ENCODE assay signal across 9 cellular contexts in the genomic region with DNA sequence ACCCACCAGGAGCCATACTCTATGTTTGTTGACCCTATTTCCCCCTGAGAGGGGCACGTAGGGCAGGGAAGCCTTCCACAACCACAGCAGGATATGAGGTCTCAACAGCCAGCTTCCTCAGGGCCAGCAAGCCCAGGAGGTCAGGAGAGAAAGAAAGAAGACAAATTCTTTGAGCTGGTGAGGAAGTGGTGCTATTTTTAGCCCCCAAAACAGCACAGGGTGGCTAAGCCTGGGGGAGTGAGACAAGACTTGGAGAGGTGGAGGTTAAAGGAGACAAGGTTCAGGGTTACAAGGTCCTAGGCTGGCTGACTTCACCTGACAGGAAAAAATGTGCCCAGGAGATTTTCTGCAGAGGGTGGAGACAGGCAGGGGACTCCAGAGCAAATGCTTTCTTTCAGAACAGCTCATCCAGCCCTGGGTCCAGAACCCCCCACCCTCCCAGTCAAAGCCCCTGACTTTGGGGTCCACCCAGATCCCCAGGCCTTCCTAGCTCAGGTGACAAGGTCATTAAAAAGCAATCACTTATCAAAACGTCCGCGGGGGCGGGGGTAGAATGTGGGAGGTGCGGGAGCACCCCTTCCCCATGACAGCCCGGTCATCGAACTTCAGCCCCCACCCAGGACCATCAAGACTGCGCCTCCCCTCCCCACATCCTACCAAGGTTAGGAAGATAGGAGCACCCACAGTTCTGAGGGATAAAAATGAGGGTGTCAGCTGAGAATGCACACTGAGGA. TPM values are rescaled to one million over a fixed set of nuclear protein-coding genes. Genes with fewer than 3 reads are reported as not detected.
DNase-seq lines count a peak whose midpoint lies in the region; ATAC-seq, FAIRE-seq and TF ChIP-seq lines count a peak whose summit lies in the region.
"Had no signal": no experiment of that assay in that cellular context is flagged by ENCODE, and none has a peak within 500 bp of the region (broad histone marks: within the 10 kb centered on the region; RNA-seq: fewer than 3 reads in every experiment).

No MANE protein-coding gene starts in this region.

- no peak for FAIRE-seq in small intestine (lab: Jason Lieb, UNC)

- H3K4me3 Mint-ChIP-seq in CD8-positive, alpha-beta T cell, result peak overlapping the region; percentile 90
- peak overlapping the region; percentile 86 for H3K4me3 Mint-ChIP-seq in neural crest cell

- no peaks in the 10 kb centered on the region for H3K36me3 ChIP-seq in CD8-positive, alpha-beta T cell (ENCODE audit: insufficient read depth, low read length)
- peaks cover 9% of the 10 kb centered on the region; the same call in 1 of the 2 replicates for H3K36me3 ChIP-seq in Loucy (ENCODE audit: insufficient read depth, low read length)
- H3K36me3 ChIP-seq in small intestine (ENCODE audit: control insufficient read depth in 2 of 2, insufficient read depth in 2 of 2, low read length in 2 of 2), result no peaks in the 10 kb centered on the region

- no peak for TF ChIP-seq CTCF in CD8-positive, alpha-beta T cell (IDR thresholded peaks at IDR 0.05)
- TF ChIP-seq CTCF in Loucy (conservative IDR thresholded peaks at IDR 0.05; ENCODE audit: low read length), result no peak
- TF ChIP-seq CTCF in choroid plexus epithelial cell (conservative IDR thresholded peaks at IDR 0.05; ENCODE audit: low read depth, low read length), result no peak
- TF ChIP-seq CTCF in neural crest cell (conservative IDR thresholded peaks at IDR 0.05), result no peak

- peak overlapping the region; percentile 89 for H3K4me2 ChIP-seq in Loucy (ENCODE audit: low read depth, low read length, poor library complexity, severe bottlenecking)

- H3K9me2 ChIP-seq in Loucy (replicated peaks; ENCODE audit: low read depth, low read length), result no peaks in the 10 kb centered on the region

- no peaks in the 10 kb centered on the region for H3K9me3 Mint-ChIP-seq in CD8-positive, alpha-beta T cell
- H3K9me3 Mint-ChIP-seq in neural crest cell, result no peaks in the 10 kb centered on the region

- peak overlapping the region; percentile 57 for H3K4me3 ChIP-seq in CD8-positive, alpha-beta T cell (ENCODE audit: low read depth, low read length)
- H3K4me3 ChIP-seq in Loucy (ENCODE audit: low read length, poor library complexity, severe bottlenecking) (peak overlapping the region; percentile 93), choroid plexus epithelial cell (ENCODE audit: low read depth, low read length) (peak overlapping the region; percentile 70), small intestine (ENCODE audit: low read depth in 1 of 2, low read length in 2 of 2) (no peak overlapping the region)

- peaks cover 34% of the 10 kb centered on the region for H4K20me1 ChIP-seq in Loucy (ENCODE audit: insufficient read depth, low read length, poor library complexity, severe bottlenecking)

- POLR2A ChIA-PET in CD8-positive, alpha-beta T cell (lab: Charles Lee), result interaction anchor here (1.1 to 4.2 kb wide), 3 partner anchors 11 to 29 kb away, joined by 3 to 29 read pairs (median 6); a partner anchor contains a TSS

- peaks cover 34% of the 10 kb centered on the region for H3K4me1 ChIP-seq in CD8-positive, alpha-beta T cell (ENCODE audit: insufficient read depth, low read length)
- H3K4me1 ChIP-seq in Loucy (ENCODE audit: insufficient read depth, low read length, poor library complexity, severe bottlenecking) (peaks cover 60% of the 10 kb centered on the region), small intestine (ENCODE audit: control insufficient read depth in 2 of 2, insufficient read depth in 1 of 2, low read depth in 1 of 2, low read length in 1 of 2) (no peaks in the 10 kb centered on the region)

- H3K9ac ChIP-seq in Loucy (ENCODE audit: low read depth, low read length, poor library complexity, severe bottlenecking), result peak overlapping the region; percentile 91

- CTCF ChIA-PET in CD8-positive, alpha-beta T cell (lab: Charles Lee), result interaction anchor here (1.0 kb wide), 1 partner anchor 10 kb away, joined by 4 read pairs; no protein-coding TSS in a partner anchor

- no peaks in the 10 kb centered on the region for H3F3A ChIP-seq in Loucy (ENCODE audit: low read depth)

- intact Hi-C loops in CD8-positive, alpha-beta T cell (cut with DNase I, micrococcal nuclease), result loop anchor here in 1 of 2 experiments (1.0 to 2.0 kb wide), 2 partner anchors 11 to 18 kb away; a partner anchor contains a TSS

- H3K36me3 Mint-ChIP-seq in CD8-positive, alpha-beta T cell, result no peaks in the 10 kb centered on the region
- H3K36me3 Mint-ChIP-seq in neural crest cell (ENCODE audit: low read depth), result peaks cover 14% of the 10 kb centered on the region

- peaks cover 69% of the 10 kb centered on the region for H3K79me2 ChIP-seq in Loucy (ENCODE audit: insufficient read depth, low read length)

- no peak for ATAC-seq in CD8-positive, alpha-beta T cell
- no peak for ATAC-seq in HG02885 (IDR thresholded peaks at IDR 0.05; ENCODE audit: poor library complexity, unreplicated experiment)

- peak overlapping the region; percentile 78 for H3K27ac Mint-ChIP-seq in CD8-positive, alpha-beta T cell
- H3K27ac Mint-ChIP-seq in neural crest cell (ENCODE audit: unreplicated experiment), result peak overlapping the region; percentile 16

- no peaks in the 10 kb centered on the region for H3K27me3 Mint-ChIP-seq in CD8-positive, alpha-beta T cell (ENCODE audit: low read depth)
- no peaks in the 10 kb centered on the region for H3K27me3 Mint-ChIP-seq in neural crest cell (ENCODE audit: low read depth)

- no peak for DNase-seq in CD8-positive, alpha-beta T cell
- DNase-seq in choroid plexus epithelial cell (ENCODE audit: low read depth), result peak; percentile 11
- no peak for DNase-seq in neural crest cell (ENCODE audit: low read depth, low spot score)
- DNase-seq in NCI-H82 (lab: John Stamatoyannopoulos, UW), result no peak
- no peak for DNase-seq in NCI-H187 treated with DMSO at 0.1 percent for 48 hours (lab: John Stamatoyannopoulos, UW)
- DNase-seq in small intestine, result no peak
- DNase-seq: midbrain had no signal

- H3K27ac ChIP-seq in CD8-positive, alpha-beta T cell (ENCODE audit: low read depth, low read length), result no peak overlapping the region
- H3K27ac ChIP-seq in small intestine (ENCODE audit: low read depth in 1 of 2, low read length in 1 of 2), result no peak overlapping the region

- H3K9me3 ChIP-seq in CD8-positive, alpha-beta T cell (ENCODE audit: low read length), result no peaks in the 10 kb centered on the region
- H3K9me3 ChIP-seq in Loucy (ENCODE audit: insufficient read depth, low read depth, low read length) (no peaks in the 10 kb centered on the region), small intestine (ENCODE audit: control insufficient read depth, low read depth) (no peaks in the 10 kb centered on the region)

- peaks cover 46% of the 10 kb centered on the region for H3K4me1 Mint-ChIP-seq in CD8-positive, alpha-beta T cell (ENCODE audit: low read depth)
- H3K4me1 Mint-ChIP-seq in neural crest cell, result peaks cover 35% of the 10 kb centered on the region

- no peak overlapping the region; the same call in 1 of the 2 replicates for H2AFZ ChIP-seq in Loucy (ENCODE audit: low read length)

- H3K27me3 ChIP-seq in CD8-positive, alpha-beta T cell (ENCODE audit: insufficient read depth, low read length), result no peaks in the 10 kb centered on the region
- H3K27me3 ChIP-seq in Loucy (ENCODE audit: insufficient read depth, low read length, poor library complexity, severe bottlenecking) (no peaks in the 10 kb centered on the region), small intestine (ENCODE audit: control insufficient read depth in 2 of 2, insufficient read depth in 2 of 2, low read length in 2 of 2) (no peaks in the 10 kb centered on the region)

- WGBS in small intestine, 3 donors, result 24 to 35% (median 29%) methylated on average over 9 of the region's 9 CpGs

RNA-seq across cellular contexts. Expression of a gene that starts 1.3 kb away (rescaled TPM):
- total RNA-seq in CD8-positive, alpha-beta T cell, result 1 to 10 TPM; 2.9 to 3.3 TPM
- 48.4 and 49.5 TPM in 2 replicates for total RNA-seq in neural crest cell
- polyA plus RNA-seq in small intestine, result 1 to 10 TPM in 1 of 3 donors, under 1 TPM in 1, not detected in 1; 0.54 to 3.9 TPM

RNA-seq across cellular contexts. Expression of a gene that starts 11.2 kb away (rescaled TPM):
- total RNA-seq in CD8-positive, alpha-beta T cell, result 10 to 100 TPM; 52.0 to 59.1 TPM
- 90.9 and 95.3 TPM in 2 replicates for total RNA-seq in neural crest cell
- 10 to 100 TPM; 34.3 to 50.8 (median 34.9) TPM for polyA plus RNA-seq in small intestine

RNA-seq across cellular contexts. Expression of a gene that starts 17.0 kb away (rescaled TPM):
- 1 to 10 TPM; 3.3 to 4.0 TPM for total RNA-seq in CD8-positive, alpha-beta T cell
- 10.1 TPM in 2 replicates for total RNA-seq in neural crest cell
- 10 to 100 TPM; 24.7 to 49.4 (median 31.3) TPM for polyA plus RNA-seq in small intestine

RNA-seq across cellular contexts. Expression of a gene that starts 20.3 kb away (rescaled TPM):
- total RNA-seq in CD8-positive, alpha-beta T cell, result under 1 TPM in 1 of 2 experiments, not detected in 1; 0.14 TPM
- 4.5 and 6.3 TPM in 2 replicates for total RNA-seq in neural crest cell
- 100 to 1,000 TPM in 1 of 3 donors, 10 to 100 TPM in 2; 32.5 to 138 (median 94.3) TPM for polyA plus RNA-seq in small intestine

Comparison
In these comparisons a context has a peak if more than half of its experiments do, and no peak if none do; other contexts are left out.
1. H3K4me3 ChIP-seq: peak in CD8-positive, alpha-beta T cell (single experiment), Loucy (single experiment) and choroid plexus epithelial cell (single experiment); none in small intestine (0 of 2).
2. RNA of a gene that starts 1.3 kb away (total RNA-seq): 48.4 to 49.5 TPM in neural crest cell; 2.9 to 3.3 TPM in CD8-positive, alpha-beta T cell; every median in the first group is over 10 times any median in the second.